17 cellular contexts compared by ENCODE assay signal in genomic region chr5:59093329-59093728, GRCh38.
DNase-seq lines count a peak whose midpoint lies in the region; ATAC-seq and TF ChIP-seq lines count a peak whose summit lies in the region.
"Had no signal": no experiment of that assay in that cellular context is flagged by ENCODE, and none has a peak within 500 bp of the region (broad histone marks: within the 10 kb centered on the region; RNA-seq: fewer than 3 reads in every experiment).

No MANE protein-coding gene starts in this region.

- CTCF ChIA-PET in A673 (lab: Charles Lee), result no interaction called here

- no peaks in the 10 kb centered on the region for H3K36me3 ChIP-seq in A673 (ENCODE audit: insufficient read depth, low read length, poor library complexity, severe bottlenecking)
- H3K36me3 ChIP-seq: cardiac muscle cell had no signal

- no peaks in the 10 kb centered on the region for H3K27me3 Mint-ChIP-seq in mesothelial cell of epicardium (ENCODE audit: low read depth)

- peaks cover 68% of the 10 kb centered on the region for H3K4me1 Mint-ChIP-seq in mesothelial cell of epicardium
- H3K4me1 Mint-ChIP-seq: CD14-positive monocyte had no signal

- H3K27ac ChIP-seq in A673 (ENCODE audit: low read depth, low read length, poor library complexity, severe bottlenecking), result peak overlapping the region; percentile 17
- H3K27ac ChIP-seq: cardiac muscle cell, GM23248 had no signal

- no peaks in the 10 kb centered on the region for H3K36me3 Mint-ChIP-seq in mesothelial cell of epicardium
- H3K36me3 Mint-ChIP-seq: CD14-positive monocyte had no signal

- H3K4me3 Mint-ChIP-seq in mesothelial cell of epicardium, result no peak overlapping the region
- H3K4me3 Mint-ChIP-seq: CD14-positive monocyte; stimulated activated naive CD8-positive, alpha-beta T cell treated with anti-CD3 and anti-CD28 coated beads, Interleukin-15, amount 100 ng/mL, for 72 hours had no signal

- intact Hi-C loops in A673 (cut with micrococcal nuclease; ENCODE audit: unreplicated experiment), result no loop called here

- peaks cover 6% of the 10 kb centered on the region for H3K9me3 Mint-ChIP-seq in mesothelial cell of epicardium
- H3K9me3 Mint-ChIP-seq: CD14-positive monocyte had no signal

- POLR2A ChIA-PET in A673 (lab: Charles Lee; ENCODE audit: low non-redundant PET), result no interaction called here

- H3K4me1 ChIP-seq in A673 (ENCODE audit: insufficient read depth, low read length, poor library complexity, severe bottlenecking), result peaks cover 16% of the 10 kb centered on the region

- H3K27ac Mint-ChIP-seq in mesothelial cell of epicardium, result peak overlapping the region; percentile 0
- H3K27ac Mint-ChIP-seq: CD14-positive monocyte had no signal

- no peak for TF ChIP-seq CTCF in A673 (conservative IDR thresholded peaks at IDR 0.05; ENCODE audit: low read depth, low read length)
- no peak for TF ChIP-seq CTCF in choroid plexus epithelial cell (conservative IDR thresholded peaks at IDR 0.05; ENCODE audit: low read depth, low read length)
- no peak for TF ChIP-seq CTCF in mesothelial cell of epicardium (IDR thresholded peaks at IDR 0.05; ENCODE audit: unreplicated experiment)

- H3K9me3 ChIP-seq in A673 (ENCODE audit: low read depth, low read length, poor library complexity, severe bottlenecking), result no peaks in the 10 kb centered on the region

- H3K27me3 ChIP-seq in A673 (replicated peaks; ENCODE audit: insufficient read depth, low read depth, low read length, poor library complexity), result no peaks in the 10 kb centered on the region
- H3K27me3 ChIP-seq: cardiac muscle cell had no signal

- peak; percentile 10 for DNase-seq in A673 (ENCODE audit: low spot score)
- DNase-seq in HCEC 1CT, result peak; percentile 45
- DNase-seq in choroid plexus epithelial cell (ENCODE audit: low read depth), result peak; percentile 39
- DNase-seq in mesothelial cell of epicardium (ENCODE audit: low spot score in 2 of 2, unreplicated experiment in 2 of 2), result no peak
- no peak for DNase-seq in DMS 273 treated with DMSO at 0.1 percent for 48 hours (lab: John Stamatoyannopoulos, UW)
- DNase-seq in DMS79 treated with DMSO at 0.1 percent for 48 hours (lab: John Stamatoyannopoulos, UW), result no peak
- DNase-seq: activated naive CD4-positive, alpha-beta T cell; GM23248; MV-4-11; NCI-H2227 treated with DMSO at 0.1 percent for 48 hours; retina; stimulated activated naive CD8-positive, alpha-beta T cell treated with anti-CD3 and anti-CD28 coated beads, Interleukin-15, amount 100 ng/mL, for 72 hours had no signal

- no peak for ATAC-seq in HG03039 (IDR thresholded peaks at IDR 0.05; ENCODE audit: unreplicated experiment)
- ATAC-seq in GM19455 (IDR thresholded peaks at IDR 0.05; ENCODE audit: unreplicated experiment), result no peak
- ATAC-seq: Panc1; stimulated activated naive CD8-positive, alpha-beta T cell treated with anti-CD3 and anti-CD28 coated beads, Interleukin-15, amount 100 ng/mL, for 72 hours had no signal

- no TSS peak for BruUV-seq in A673 (replicated peaks; lab: Mats Ljungman, UMichigan)

- H3K4me3 ChIP-seq in A673 (ENCODE audit: low read depth, low read length, poor library complexity, severe bottlenecking) (peak overlapping the region; percentile 29), choroid plexus epithelial cell (ENCODE audit: low read depth, low read length) (no peak overlapping the region)
- H3K4me3 ChIP-seq: cardiac muscle cell, GM23248 had no signal

Comparison
In these comparisons a context has a peak if more than half of its experiments do, and no peak if none do; other contexts are left out.
1. DNase-seq: peak in A673 (single experiment), HCEC 1CT (single experiment) and choroid plexus epithelial cell (single experiment); none in mesothelial cell of epicardium (0 of 2), DMS 273 treated with DMSO at 0.1 percent for 48 hours (single experiment) and DMS79 treated with DMSO at 0.1 percent for 48 hours (single experiment).